ENCODE assay signal across 8 cellular contexts in genomic region chr2:103161456-103162289, GRCh38.
DNase-seq lines count a peak whose midpoint lies in the region; ATAC-seq, FAIRE-seq and TF ChIP-seq lines count a peak whose summit lies in the region.

No MANE protein-coding gene starts in this region.

- H3K36me3 ChIP-seq in body of pancreas (replicated peaks in 1 of 2; ENCODE audit: insufficient read depth in 1 of 2, low read depth in 2 of 2), result no peaks in the 10 kb centered on the region

- H3K27me3 ChIP-seq in body of pancreas, result no peaks in the 10 kb centered on the region

- H3K4me3 ChIP-seq in body of pancreas, result no peak overlapping the region

- no peaks in the 10 kb centered on the region for H3K9me3 ChIP-seq in body of pancreas

- peaks cover under 1% of the 10 kb centered on the region for H3K4me1 ChIP-seq in body of pancreas

- intact Hi-C loops in body of pancreas (cut with DNase I), result no loop called here

- TF ChIP-seq POLR2A in body of pancreas (IDR thresholded peaks at IDR 0.05), result no peak

- in situ Hi-C loops in GM13977 (cut with MboI; ENCODE audit: low pct_unique_long_range_greater_than_20kb, low sequenced_read_pairs, unreplicated experiment), result loop anchor here (25.0 kb wide), 1 partner anchor 1701 kb away; the partner anchor contains the start of gene POU3F3

- FAIRE-seq in urothelium cell line (lab: Jason Lieb, UNC), result no peak

- TF ChIP-seq CTCF in GM13977 (IDR thresholded peaks at IDR 0.05; ENCODE audit: extremely low read depth, insufficient read depth, missing control alignments), result peak; percentile 82
- peak; percentile 23 to 75 (median 65) for TF ChIP-seq CTCF in body of pancreas (IDR thresholded peaks at IDR 0.05)

- 27 to 34% methylated on average over 7 of the region's 7 CpGs for WGBS in body of pancreas, 2 donors

- ATAC-seq in HG03175 (IDR thresholded peaks at IDR 0.05; ENCODE audit: unreplicated experiment) (peak; percentile 73), body of pancreas (peak; percentile 66), GM21723 (IDR thresholded peaks at IDR 0.05; ENCODE audit: unreplicated experiment) (no peak)

- DNase-seq in AG08396 (ENCODE audit: low spot score), result peak; percentile 41
- peak; percentile 42 for DNase-seq in GM13977 (ENCODE audit: low spot score)
- DNase-seq in NCI-H446 (lab: John Stamatoyannopoulos, UW), result peak; percentile 49 to 86
- DNase-seq in body of pancreas, result peak; percentile 26 to 56 (median 36)
- peak; percentile 69 for DNase-seq in kidney glomerular epithelial cell (lab: John Stamatoyannopoulos, UW)
- peak; percentile 75 for DNase-seq in urothelium cell line (ENCODE audit: low spot score)

- H3K27ac ChIP-seq in body of pancreas, result no peak overlapping the region
